ENCODE assay signal across 10 cellular contexts in genomic region chr11:20163778-20164133, GRCh38. TPM values are rescaled to one million over a fixed set of nuclear protein-coding genes. Genes with fewer than 3 reads are reported as not detected.
A peak's percentile ranks its signal among the peaks of the same experiment; 100 is the strongest.
DNase-seq lines count a peak whose midpoint lies in the region; ATAC-seq and TF ChIP-seq lines count a peak whose summit lies in the region.
"Had no signal": no experiment of that assay in that cellular context is flagged by ENCODE, and none has a peak within 500 bp of the region (broad histone marks: within the 10 kb centered on the region; RNA-seq: fewer than 3 reads in every experiment).

No MANE protein-coding gene starts in this region.

- no peak overlapping the region for H2AFZ ChIP-seq in MM.1S (ENCODE audit: low read length)

- H3K9me2 ChIP-seq in MM.1S (replicated peaks; ENCODE audit: insufficient read depth, low read length), result no peaks in the 10 kb centered on the region

- WGBS in right cardiac atrium, result 4% methylated on average over 17 of the region's 17 CpGs
- 1 to 4% (median 2%) methylated on average over 15 to 17 of the region's 17 CpGs for WGBS in psoas muscle, 3 donors

- TF ChIP-seq CTCF in MM.1S (IDR thresholded peaks at IDR 0.05; ENCODE audit: low read length) (no peak), psoas muscle (IDR thresholded peaks at IDR 0.05) (no peak)

- peaks cover 72 to 90% (median 85%) of the 10 kb centered on the region in 11 experiments for H3K27me3 ChIP-seq in BLaER1 treated with 17β-estradiol and CSF1 and Interleukin-3, amounts not matched to agents 10 nM and 100 nM
- H3K27me3 ChIP-seq in MM.1S (replicated peaks; ENCODE audit: insufficient read depth, low read length), result peaks cover 53% of the 10 kb centered on the region
- H3K27me3 ChIP-seq in right cardiac atrium (ENCODE audit: control insufficient read depth, insufficient read depth), result peaks cover 9% of the 10 kb centered on the region
- peaks cover 0 to 93% (median 47%) of the 10 kb centered on the region in 3 donors for H3K27me3 ChIP-seq in psoas muscle (ENCODE audit: insufficient read depth in 3 of 3, low read length in 2 of 3)

- no peaks in the 10 kb centered on the region for H3F3A ChIP-seq in MM.1S (ENCODE audit: insufficient read depth, low read length)

- no peak for ATAC-seq in right cardiac atrium
- peak in 3 of 4 donors; percentile 3 to 35 (median 22) for ATAC-seq in psoas muscle
- ATAC-seq in HG02840 (IDR thresholded peaks at IDR 0.05; ENCODE audit: low FRiP score, unreplicated experiment), result no peak
- no peak for ATAC-seq in GM19395 (IDR thresholded peaks at IDR 0.05; ENCODE audit: unreplicated experiment)
- ATAC-seq in GM19397 (IDR thresholded peaks at IDR 0.05; ENCODE audit: unreplicated experiment), result no peak

- peak overlapping the region; percentile 33 to 96 (median 63) for H3K4me2 ChIP-seq in BLaER1 treated with 17β-estradiol and CSF1 and Interleukin-3, amounts not matched to agents 10 nM and 100 nM
- H3K4me2 ChIP-seq in MM.1S (ENCODE audit: low read depth, low read length), result peak overlapping the region; percentile 70; the same call in 1 of the 2 replicates

- intact Hi-C loops in right cardiac atrium (cut with DNase I) (no loop called here), psoas muscle (cut with DNase I) (no loop called here)

- H3K4me3 ChIP-seq in BLaER1 treated with 17β-estradiol and CSF1 and Interleukin-3, amounts not matched to agents 10 nM and 100 nM, result peak overlapping the region in 8 of 10 experiments; percentile 32 to 62 (median 44); a peak in 12 of 20 replicates
- H3K4me3 ChIP-seq in MM.1S (ENCODE audit: low read length) (no peak overlapping the region), right cardiac atrium (ENCODE audit: low read length) (peak overlapping the region; percentile 29), psoas muscle (peak overlapping the region; percentile 67)

- peaks cover 9 to 40% (median 20%) of the 10 kb centered on the region in 11 experiments; a peak in 15 of 22 replicates for H3K9me3 ChIP-seq in BLaER1 treated with 17β-estradiol and CSF1 and Interleukin-3, amounts not matched to agents 10 nM and 100 nM (replicated peaks in 1 of 11)
- H3K9me3 ChIP-seq in MM.1S (replicated peaks; ENCODE audit: insufficient read depth, low read length) (no peaks in the 10 kb centered on the region), right cardiac atrium (ENCODE audit: control insufficient read depth, low read length) (no peaks in the 10 kb centered on the region), psoas muscle (peaks cover 1% of the 10 kb centered on the region)

- DNase-seq in MM.1S (no peak), right cardiac atrium (no peak), psoas muscle (no peak), NCI-H774 (lab: John Stamatoyannopoulos, UW) (no peak)
- DNase-seq: T1000 had no signal

- peaks cover 0 to 24% (median 5%) of the 10 kb centered on the region in 11 experiments; a peak in 11 of 22 replicates for H4K20me1 ChIP-seq in BLaER1 treated with 17β-estradiol and CSF1 and Interleukin-3, amounts not matched to agents 10 nM and 100 nM
- H4K20me1 ChIP-seq in MM.1S (ENCODE audit: insufficient read depth, low read length), result no peaks in the 10 kb centered on the region

- no peaks in the 10 kb centered on the region for H3K36me3 ChIP-seq in BLaER1 treated with 17β-estradiol and CSF1 and Interleukin-3, amounts not matched to agents 10 nM and 100 nM
- H3K36me3 ChIP-seq in MM.1S (replicated peaks; ENCODE audit: insufficient read depth, low read length) (no peaks in the 10 kb centered on the region), psoas muscle (ENCODE audit: insufficient read depth in 1 of 2, low read depth in 1 of 2) (no peaks in the 10 kb centered on the region)

- no peak overlapping the region for H3K9ac ChIP-seq in BLaER1 treated with 17β-estradiol and CSF1 and Interleukin-3, amounts not matched to agents 10 nM and 100 nM
- no peak overlapping the region for H3K9ac ChIP-seq in MM.1S (ENCODE audit: low read length)

- peaks cover 0 to 7% (median 5%) of the 10 kb centered on the region in 10 experiments; a peak in 9 of 20 replicates for H3K4me1 ChIP-seq in BLaER1 treated with 17β-estradiol and CSF1 and Interleukin-3, amounts not matched to agents 10 nM and 100 nM
- no peaks in the 10 kb centered on the region for H3K4me1 ChIP-seq in MM.1S (ENCODE audit: low read length)
- peaks cover 4% of the 10 kb centered on the region for H3K4me1 ChIP-seq in right cardiac atrium (ENCODE audit: control insufficient read depth, insufficient read depth, low read length)
- no peaks in the 10 kb centered on the region for H3K4me1 ChIP-seq in psoas muscle

- H3K27ac ChIP-seq in BLaER1 treated with 17β-estradiol and CSF1 and Interleukin-3, amounts not matched to agents 10 nM and 100 nM, result no peak overlapping the region
- H3K27ac ChIP-seq in MM.1S (ENCODE audit: low read length) (no peak overlapping the region), right cardiac atrium (ENCODE audit: low read length) (no peak overlapping the region), psoas muscle (no peak overlapping the region)

- H3K79me2 ChIP-seq in MM.1S (ENCODE audit: low read length), result no peaks in the 10 kb centered on the region

RNA-seq across cellular contexts. Expression of gene DBX1, which starts 3.5 kb away (rescaled TPM):
- total RNA-seq in right cardiac atrium, result not detected
- polyA plus RNA-seq in right cardiac atrium, result not detected
- not detected for total RNA-seq in psoas muscle
- not detected for polyA plus RNA-seq in psoas muscle
- total RNA-seq: mononuclear cell had no signal

Comparison
In these comparisons a context has a peak if more than half of its experiments do, and no peak if none do; other contexts are left out.
1. ATAC-seq: peak in psoas muscle (3 of 4); none in right cardiac atrium (0 of 2), HG02840 (single experiment), GM19395 (single experiment) and GM19397 (single experiment).